In genomic region chr12:53180270-53180930, GRCh38 we compare ENCODE assay signal across 8 cellular contexts. TPM values are rescaled to one million over a fixed set of nuclear protein-coding genes. Genes with fewer than 3 reads are reported as not detected.
DNase-seq lines count a peak whose midpoint lies in the region; ATAC-seq and TF ChIP-seq lines count a peak whose summit lies in the region.

Gene CSAD (minus strand): TSS chr12:53180925. CDS start chr12:53173470, 7,455 bp downstream.
Gene ZNF740 (plus strand): TSS chr12:53180722. CDS start chr12:53181984, 1,262 bp downstream.

- TF ChIP-seq CTCF in RWPE1 (conservative IDR thresholded peaks at IDR 0.05; ENCODE audit: low read depth) (no peak), fibroblast of mammary gland (conservative IDR thresholded peaks at IDR 0.05; ENCODE audit: control insufficient read depth, insufficient read depth, low read depth, low read length) (no peak), natural killer cell (IDR thresholded peaks at IDR 0.05) (no peak)

- intact Hi-C loops in natural killer cell (cut with micrococcal nuclease) = loop anchor here (1.0 to 2.0 kb wide), 3 partner anchors 20 to 141 kb away; partner anchors contain the start of gene AAAS

- H3K4me3 ChIP-seq in fibroblast of mammary gland (ENCODE audit: control insufficient read depth, low read depth, low read length) = peak within 1 kb of the TSS; percentile 69

- no peaks in the 10 kb centered on the region for H3K27me3 Mint-ChIP-seq in activated T-helper 17 cell treated with anti-CD3 and anti-CD28 coated beads, Interleukin-2, amount 50 U/mL, for 72 hours
- no peaks in the 10 kb centered on the region for H3K27me3 Mint-ChIP-seq in natural killer cell (ENCODE audit: low read depth in 2 of 2)

- H3K4me1 Mint-ChIP-seq in activated T-helper 17 cell treated with anti-CD3 and anti-CD28 coated beads, Interleukin-2, amount 50 U/mL, for 72 hours = peaks cover 36% of the 10 kb centered on the region
- peaks cover 34 to 51% of the 10 kb centered on the region in 2 donors for H3K4me1 Mint-ChIP-seq in natural killer cell

- ATAC-seq in activated T-helper 17 cell treated with anti-CD3 and anti-CD28 coated beads, Interleukin-2, amount 50 U/mL, for 72 hours (replicated peaks) = peak; percentile 98
- ATAC-seq in natural killer cell = peak; percentile 96 to 100 (median 97)

- CTCF ChIA-PET in RWPE1 (lab: Yijun Ruan, JAX) = interaction anchor here (0.6 to 1.1 kb wide), 4 partner anchors 17 to 115 kb away, joined by 4 to 6 read pairs (median 4); no protein-coding TSS in a partner anchor

- peak within 1 kb of the TSS; percentile 95 for H3K4me3 Mint-ChIP-seq in activated T-helper 17 cell treated with anti-CD3 and anti-CD28 coated beads, Interleukin-2, amount 50 U/mL, for 72 hours
- H3K4me3 Mint-ChIP-seq in natural killer cell = peak within 1 kb of the TSS; percentile 95

- H3K36me3 Mint-ChIP-seq in activated T-helper 17 cell treated with anti-CD3 and anti-CD28 coated beads, Interleukin-2, amount 50 U/mL, for 72 hours (ENCODE audit: low read depth) = peaks cover 48% of the 10 kb centered on the region
- H3K36me3 Mint-ChIP-seq in natural killer cell = no peaks in the 10 kb centered on the region

- peak within 1 kb of the TSS; percentile 98 for H3K27ac ChIP-seq in RWPE1

- H3K27ac Mint-ChIP-seq in activated T-helper 17 cell treated with anti-CD3 and anti-CD28 coated beads, Interleukin-2, amount 50 U/mL, for 72 hours = peak within 1 kb of the TSS; percentile 89
- H3K27ac Mint-ChIP-seq in natural killer cell = peak within 1 kb of the TSS; percentile 93 to 97

- peak; percentile 100 for DNase-seq in Daoy (ENCODE audit: low read depth)
- peak; percentile 98 for DNase-seq in H4 (ENCODE audit: low spot score)
- peak; percentile 100 for DNase-seq in LoVo (ENCODE audit: low spot score)
- DNase-seq in RWPE1 (ENCODE audit: low spot score) = peak; percentile 95
- DNase-seq in fibroblast of mammary gland (ENCODE audit: low read depth) = peak; percentile 96
- peak; percentile 90 for DNase-seq in natural killer cell
- DNase-seq in stimulated activated naive CD4-positive, alpha-beta T cell (lab: John Stamatoyannopoulos, UW) = peak; percentile 91 to 97 (median 95)

- POLR2A ChIA-PET in RWPE1 (lab: Yijun Ruan, JAX; ENCODE audit: low non-redundant PET) = no interaction called here

- H3K9me3 Mint-ChIP-seq in activated T-helper 17 cell treated with anti-CD3 and anti-CD28 coated beads, Interleukin-2, amount 50 U/mL, for 72 hours = no peaks in the 10 kb centered on the region
- H3K9me3 Mint-ChIP-seq in natural killer cell = no peaks in the 10 kb centered on the region

RNA-seq across cellular contexts. Expression of gene CSAD, which starts in this region (rescaled TPM):
- 4.7 and 11.0 TPM in 2 replicates for total RNA-seq in Daoy (2014; rRNA removed; shearing (Covaris generic))
- total RNA-seq in H4 (2014; rRNA removed; shearing (Covaris generic)) = 0.66 and 2.8 TPM in 2 replicates
- total RNA-seq in activated T-helper 17 cell treated with anti-CD3 and anti-CD28 coated beads, Interleukin-2, amount 50 U/mL, for 72 hours = 10 to 100 TPM; 29.8 to 43.5 TPM
- total RNA-seq in natural killer cell = 10 to 100 TPM; 50.8 to 54.4 (median 53.0) TPM

RNA-seq across cellular contexts. Expression of gene ZNF740, which starts in this region (rescaled TPM):
- 10.9 and 12.0 TPM in 2 replicates for total RNA-seq in Daoy (2014; rRNA removed; shearing (Covaris generic))
- total RNA-seq in H4 (2014; rRNA removed; shearing (Covaris generic)) = 4.7 and 6.3 TPM in 2 replicates
- 10 to 100 TPM; 41.8 to 42.3 TPM for total RNA-seq in activated T-helper 17 cell treated with anti-CD3 and anti-CD28 coated beads, Interleukin-2, amount 50 U/mL, for 72 hours
- total RNA-seq in natural killer cell = 10 to 100 TPM; 37.1 to 65.9 (median 45.3) TPM

Comparison
In these comparisons a context has a peak if more than half of its experiments do, and no peak if none do; other contexts are left out.
1. Peak in every context shown above with its lines: DNase-seq, ATAC-seq, H3K4me3 ChIP-seq and H3K27ac ChIP-seq.